In the genomic region with DNA sequence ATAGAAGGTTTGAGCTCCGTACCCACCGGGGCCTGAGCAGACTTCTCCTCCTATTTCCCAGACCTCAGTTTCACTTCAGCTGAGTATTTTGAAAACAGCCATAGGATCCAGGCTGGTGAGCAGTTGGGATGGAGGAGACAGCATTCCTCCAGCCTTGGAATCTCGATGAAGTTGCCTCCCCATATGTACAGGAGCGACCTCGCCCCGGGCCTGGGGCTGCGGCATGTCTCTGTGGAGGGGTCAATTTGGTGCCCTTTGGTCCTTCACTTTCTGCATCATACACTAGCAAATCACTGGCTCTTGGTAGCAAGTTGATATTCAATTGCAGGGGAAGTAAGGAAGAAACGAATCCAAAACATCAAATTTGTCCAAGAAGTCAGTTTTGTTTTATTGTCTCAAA, we compare ENCODE assay signal across 7 cellular contexts.
"Had no signal": no experiment of that assay in that cellular context is flagged by ENCODE, and none has a peak within 500 bp of the region (broad histone marks: within the 10 kb centered on the region; RNA-seq: fewer than 3 reads in every experiment).

No MANE protein-coding gene starts in this region.

- H3K4me3 ChIP-seq: GM23338 had no signal

- H3K27ac Mint-ChIP-seq: GM23338, H9, IgD-negative memory B cell had no signal

- H3K9me3 Mint-ChIP-seq: GM23338, H9 had no signal

- H2AFZ ChIP-seq: GM23338 had no signal

- H3K4me3 Mint-ChIP-seq: GM23338, H9, IgD-negative memory B cell had no signal

- H3K27me3 Mint-ChIP-seq: IgD-negative memory B cell had no signal

- DNase-seq: H9, HCEC 1CT, KBM-7 had no signal

- ATAC-seq: GM23338, HepG2 had no signal

- H3K36me3 Mint-ChIP-seq: IgD-negative memory B cell had no signal

- H3K27ac ChIP-seq: HL-60 had no signal

- H3K4me1 Mint-ChIP-seq: GM23338, IgD-negative memory B cell had no signal

- H3K4me2 ChIP-seq: GM23338 had no signal
